In genomic region chr21:14594967-14595366, GRCh38 we compare ENCODE assay signal across 25 cellular contexts. TPM values are rescaled to one million over a fixed set of nuclear protein-coding genes. Genes with fewer than 3 reads are reported as not detected.
A peak's percentile ranks its signal among the peaks of the same experiment; 100 is the strongest.
DNase-seq lines count a peak whose midpoint lies in the region; ATAC-seq, FAIRE-seq and TF ChIP-seq lines count a peak whose summit lies in the region.
"Had no signal": no experiment of that assay in that cellular context is flagged by ENCODE, and none has a peak within 500 bp of the region (broad histone marks: within the 10 kb centered on the region; RNA-seq: fewer than 3 reads in every experiment).

No MANE protein-coding gene starts in this region.

- FAIRE-seq in GM12891 (lab: Jason Lieb, UNC) = peak; percentile 26
- FAIRE-seq: A549, D721Med, GM12878, GM18507 had no signal

- no peak overlapping the region for H3K9ac ChIP-seq in colonic mucosa (ENCODE audit: low read depth in 2 of 2, low read length in 2 of 2)
- H3K9ac ChIP-seq: BLaER1 treated with 17β-estradiol and CSF1 and Interleukin-3, amounts not matched to agents 10 nM and 100 nM had no signal

- no peaks in the 10 kb centered on the region for H3K36me3 ChIP-seq in colonic mucosa
- H3K36me3 ChIP-seq in ascending aorta = no peaks in the 10 kb centered on the region
- H3K36me3 ChIP-seq: BE2C; BLaER1 treated with 17β-estradiol and CSF1 and Interleukin-3, amounts not matched to agents 10 nM and 100 nM had no signal

- no peak overlapping the region for H3K27ac Mint-ChIP-seq in activated T-cell treated with anti-CD3 and anti-CD28 coated beads, Interleukin-2, amount 50 U/mL, for 72 hours
- H3K27ac Mint-ChIP-seq: CD14-positive monocyte; CD4-positive, alpha-beta T cell; CD8-positive, alpha-beta memory T cell; GM23338; H9 had no signal

- H3K4me1 Mint-ChIP-seq in activated T-cell treated with anti-CD3 and anti-CD28 coated beads, Interleukin-2, amount 50 U/mL, for 72 hours (ENCODE audit: low read depth) = peaks cover 23% of the 10 kb centered on the region

- H3K9me3 ChIP-seq in colonic mucosa (no peaks in the 10 kb centered on the region), ascending aorta (no peaks in the 10 kb centered on the region)
- H3K9me3 ChIP-seq: A549, BE2C had no signal

- intact Hi-C loops in colonic mucosa (cut with DNase I) (no loop called here), left colon (cut with DNase I, micrococcal nuclease) (no loop called here), ascending aorta (cut with DNase I) (no loop called here)

- H3K4me3 Mint-ChIP-seq in activated T-cell treated with anti-CD3 and anti-CD28 coated beads, Interleukin-2, amount 50 U/mL, for 72 hours = no peak overlapping the region
- H3K4me3 Mint-ChIP-seq: CD14-positive monocyte; CD4-positive, alpha-beta T cell; CD8-positive, alpha-beta memory T cell; GM23338; H9 had no signal

- no peaks in the 10 kb centered on the region for H3K27me3 Mint-ChIP-seq in activated T-cell treated with anti-CD3 and anti-CD28 coated beads, Interleukin-2, amount 50 U/mL, for 72 hours (ENCODE audit: low read depth)
- H3K27me3 Mint-ChIP-seq: CD4-positive, alpha-beta T cell; CD8-positive, alpha-beta memory T cell had no signal

- peaks cover 4 to 6% of the 10 kb centered on the region in 2 donors for H3K36me3 Mint-ChIP-seq in activated T-cell treated with anti-CD3 and anti-CD28 coated beads, Interleukin-2, amount 50 U/mL, for 72 hours (ENCODE audit: insufficient read depth in 2 of 2)
- H3K36me3 Mint-ChIP-seq: CD14-positive monocyte had no signal

- peak; percentile 78 for ATAC-seq in left colon
- ATAC-seq in omental fat pad (ENCODE audit: low FRiP score) = no peak
- no peak for ATAC-seq in activated T-cell treated with anti-CD3 and anti-CD28 coated beads, Interleukin-2, amount 50 U/mL, for 72 hours (replicated peaks in 1 of 2)
- ATAC-seq: A549, GM12878, GM23338, HCT116 had no signal

- H3K4me1 ChIP-seq in colonic mucosa (no peaks in the 10 kb centered on the region), ascending aorta (no peaks in the 10 kb centered on the region)
- H3K4me1 ChIP-seq: A549, BE2C had no signal

- H3K4me3 ChIP-seq in colonic mucosa (no peak overlapping the region), ascending aorta (no peak overlapping the region)
- H3K4me3 ChIP-seq: A549; BLaER1 treated with 17β-estradiol and CSF1 and Interleukin-3, amounts not matched to agents 10 nM and 100 nM; GM12878; GM23338 had no signal

- DNase-seq in GM12891 (ENCODE audit: insufficient read length, low spot score) (no peak), colonic mucosa (no peak), left colon (no peak), ascending aorta (ENCODE audit: low spot score in 2 of 2) (no peak), omental fat pad (ENCODE audit: low spot score) (no peak)
- no peak for DNase-seq in activated T-cell treated with anti-CD3 and anti-CD28 coated beads, Interleukin-2, amount 50 U/mL, for 72 hours
- DNase-seq: 8988T; ACHN; AML-193; BE2C; CD4-positive, alpha-beta T cell; CD8-positive, alpha-beta memory T cell; DMS 273 treated with DMSO at 0.1 percent for 48 hours; DMS79; EL; GDM1; H9 had no signal

- peak overlapping the region; percentile 4 for H3K27ac ChIP-seq in colonic mucosa
- no peak overlapping the region for H3K27ac ChIP-seq in ascending aorta
- H3K27ac ChIP-seq: A549; BLaER1 treated with 17β-estradiol and CSF1 and Interleukin-3, amounts not matched to agents 10 nM and 100 nM had no signal

- TF ChIP-seq CTCF in colonic mucosa (IDR thresholded peaks at IDR 0.05) = no peak
- TF ChIP-seq CTCF in ascending aorta (IDR thresholded peaks at IDR 0.05) = no peak
- TF ChIP-seq CTCF in omental fat pad (IDR thresholded peaks at IDR 0.05) = no peak

- TF ChIP-seq POLR2A in GM12891 (IDR thresholded peaks at IDR 0.05; ENCODE audit: low read depth, low read length) = no peak

- H3K9me3 Mint-ChIP-seq in activated T-cell treated with anti-CD3 and anti-CD28 coated beads, Interleukin-2, amount 50 U/mL, for 72 hours = peaks cover 2 to 4% of the 10 kb centered on the region in 2 donors

- H3K27me3 ChIP-seq in colonic mucosa (no peaks in the 10 kb centered on the region), ascending aorta (no peaks in the 10 kb centered on the region)
- H3K27me3 ChIP-seq: BE2C; BLaER1 treated with 17β-estradiol and CSF1 and Interleukin-3, amounts not matched to agents 10 nM and 100 nM had no signal

TF ChIP-seq in GM12891, 5 proteins besides CTCF, POLR2A, EP300 and RAD21:
- TF ChIP-seq SPI1 (IDR thresholded peaks at IDR 0.05; ENCODE audit: low read depth, low read length) = no peak
- TF ChIP-seq POLR2AphosphoS5 (IDR thresholded peaks at IDR 0.05; ENCODE audit: low read depth, low read length) = no peak
- TF ChIP-seq PAX5 (IDR thresholded peaks at IDR 0.05; ENCODE audit: insufficient read depth, low read length, severe bottlenecking) = no peak
- no peak for TF ChIP-seq POU2F2 (IDR thresholded peaks at IDR 0.05; ENCODE audit: low read depth, low read length)

RNA-seq across cellular contexts. Expression of gene SAMSN1, which starts 48.9 kb away (rescaled TPM):
- 61.8 TPM for polyA plus RNA-seq in GM12891 (2012; ENCODE audit: low read depth, missing spikeins)
- total RNA-seq in colonic mucosa (1 to 10 TPM; 2.5 to 5.1 TPM), left colon (1 to 10 TPM; 2.8 to 4.2 TPM), ascending aorta (6.1 TPM), omental fat pad (10 to 100 TPM; 20.0 to 48.4 (median 30.2) TPM)
- total RNA-seq in activated T-cell treated with anti-CD3 and anti-CD28 coated beads, Interleukin-2, amount 50 U/mL, for 72 hours = 10 to 100 TPM; 65.4 to 69.1 TPM
